20 cellular contexts compared by ENCODE assay signal in genomic region chr10:293636-294035, GRCh38.
DNase-seq lines count a peak whose midpoint lies in the region; ATAC-seq, FAIRE-seq and TF ChIP-seq lines count a peak whose summit lies in the region.
"Had no signal": no experiment of that assay in that cellular context is flagged by ENCODE, and none has a peak within 500 bp of the region (broad histone marks: within the 10 kb centered on the region; RNA-seq: fewer than 3 reads in every experiment).

No MANE protein-coding gene starts in this region.

- H3K4me1 ChIP-seq in transverse colon: peaks cover 0 to 6% (median 2%) of the 10 kb centered on the region in 4 donors
- no peaks in the 10 kb centered on the region for H3K4me1 ChIP-seq in GM23338 (ENCODE audit: insufficient read depth)
- H3K4me1 ChIP-seq: SJCRH30 had no signal

- FAIRE-seq in GM12891 (lab: Jason Lieb, UNC): peak; percentile 31
- FAIRE-seq: GM12892, GM18507, H1 had no signal

- no peaks in the 10 kb centered on the region for H3K79me2 ChIP-seq in GM23338 (replicated peaks; ENCODE audit: insufficient read depth)

- H2AFZ ChIP-seq in GM23338: no peak overlapping the region

- peaks cover 21% of the 10 kb centered on the region for H3K4me1 Mint-ChIP-seq in central memory CD8-positive, alpha-beta T cell
- H3K4me1 Mint-ChIP-seq in GM23338: no peaks in the 10 kb centered on the region; the same call in 2 of the 3 replicates

- DNase-seq in GM12891 (ENCODE audit: insufficient read length, low spot score) (no peak), myocyte (ENCODE audit: low read depth) (peak; percentile 53), hepatic stellate cell (ENCODE audit: low spot score) (no peak), transverse colon (no peak), RPMI8226 (no peak), GM23338 (ENCODE audit: low spot score) (no peak)
- no peak for DNase-seq in central memory CD8-positive, alpha-beta T cell (ENCODE audit: low spot score in 2 of 2)
- DNase-seq: ACHN, DMS153, KBM-7, NCI-H1105, NCI-H1694, NCI-H2081 treated with DMSO at 0.1 percent for 48 hours, NCI-H2227 treated with DMSO at 0.1 percent for 48 hours, NCI-H510A treated with DMSO at 0.1 percent for 48 hours, NCI-H82, SJCRH30 had no signal

- TF ChIP-seq CTCF in transverse colon (IDR thresholded peaks at IDR 0.05) (no peak), GM23338 (conservative IDR thresholded peaks at IDR 0.05; ENCODE audit: low read depth in 2 of 2) (no peak)

- H3K27me3 ChIP-seq in transverse colon (no peaks in the 10 kb centered on the region), GM23338 (ENCODE audit: insufficient read depth) (no peaks in the 10 kb centered on the region)
- H3K27me3 ChIP-seq: SJCRH30 had no signal

- no peaks in the 10 kb centered on the region for H3K9me3 ChIP-seq in transverse colon
- H3K9me3 ChIP-seq: SJCRH30 had no signal

- H3K27me3 Mint-ChIP-seq in central memory CD8-positive, alpha-beta T cell: no peaks in the 10 kb centered on the region
- H3K27me3 Mint-ChIP-seq in GM23338 (ENCODE audit: insufficient read depth, low read depth, poor library complexity): peaks cover 11% of the 10 kb centered on the region

- no peak overlapping the region for H3K27ac ChIP-seq in transverse colon
- no peak overlapping the region for H3K27ac ChIP-seq in GM23338 (ENCODE audit: low read depth)
- H3K27ac ChIP-seq: SJCRH30 had no signal

- no peaks in the 10 kb centered on the region for H3F3A ChIP-seq in GM23338 (replicated peaks; ENCODE audit: low read depth)

- no peaks in the 10 kb centered on the region for H4K20me1 ChIP-seq in GM23338 (replicated peaks; ENCODE audit: insufficient read depth)

- in situ Hi-C loops in transverse colon (cut with MboI; ENCODE audit: low pct_ligation_motif_present in 1 of 4, low pct_unique_long_range_greater_than_20kb in 1 of 4, low sequenced_read_pairs in 3 of 4): no loop called here

- no peak overlapping the region for H3K4me3 Mint-ChIP-seq in central memory CD8-positive, alpha-beta T cell
- no peak overlapping the region for H3K4me3 Mint-ChIP-seq in GM23338

- 73 to 79% methylated on average over 4 of the region's 4 CpGs for WGBS in transverse colon (ENCODE audit: low coverage in 1 of 2), 2 donors

- no peaks in the 10 kb centered on the region for H3K9me2 ChIP-seq in GM23338 (ENCODE audit: insufficient read depth)

- no peak for ATAC-seq in central memory CD8-positive, alpha-beta T cell (replicated peaks; ENCODE audit: extremely low read depth, poor library complexity, severe bottlenecking)
- ATAC-seq in GM23338: no peak

- H3K9me3 Mint-ChIP-seq in central memory CD8-positive, alpha-beta T cell: no peaks in the 10 kb centered on the region
- no peaks in the 10 kb centered on the region for H3K9me3 Mint-ChIP-seq in GM23338

- TF ChIP-seq POLR2A in GM12891 (IDR thresholded peaks at IDR 0.05; ENCODE audit: low read depth, low read length): no peak
- TF ChIP-seq POLR2A in transverse colon (IDR thresholded peaks at IDR 0.05): no peak

- peaks cover 8% of the 10 kb centered on the region for H3K36me3 Mint-ChIP-seq in central memory CD8-positive, alpha-beta T cell (ENCODE audit: insufficient read depth)
- H3K36me3 Mint-ChIP-seq in GM23338 (ENCODE audit: low read depth): no peaks in the 10 kb centered on the region

- H3K4me3 ChIP-seq in transverse colon: no peak overlapping the region
- H3K4me3 ChIP-seq in GM23338: no peak overlapping the region
- H3K4me3 ChIP-seq: SJCRH30 had no signal

- peak overlapping the region; percentile 38 for H3K27ac Mint-ChIP-seq in central memory CD8-positive, alpha-beta T cell (ENCODE audit: low read depth)
- no peak overlapping the region for H3K27ac Mint-ChIP-seq in GM23338

- intact Hi-C loops in transverse colon (cut with DNase I; ENCODE audit: low total_unique reads): loop anchor here (5.0 kb wide), 1 partner anchor 939 kb away; no protein-coding TSS in a partner anchor

- no peaks in the 10 kb centered on the region for H3K36me3 ChIP-seq in transverse colon
- H3K36me3 ChIP-seq in GM23338 (ENCODE audit: insufficient read depth): no peaks in the 10 kb centered on the region
- H3K36me3 ChIP-seq: SJCRH30 had no signal

- no peak overlapping the region for H3K4me2 ChIP-seq in GM23338

- no peak for TF ChIP-seq EP300 in transverse colon (IDR thresholded peaks at IDR 0.05; ENCODE audit: low read depth)

TF ChIP-seq in GM12891, 5 proteins besides CTCF, POLR2A, EP300 and RAD21:
- TF ChIP-seq POU2F2 (IDR thresholded peaks at IDR 0.05; ENCODE audit: low read depth, low read length): no peak
- no peak for TF ChIP-seq SPI1 (IDR thresholded peaks at IDR 0.05; ENCODE audit: low read depth, low read length)
- no peak for TF ChIP-seq TAF1 (IDR thresholded peaks at IDR 0.05; ENCODE audit: low read depth, low read length)
- TF ChIP-seq POLR2AphosphoS5 (IDR thresholded peaks at IDR 0.05; ENCODE audit: low read depth, low read length): no peak
- no peak for TF ChIP-seq PAX5 (IDR thresholded peaks at IDR 0.05; ENCODE audit: insufficient read depth, low read length, severe bottlenecking)

TF ChIP-seq in GM23338, 12 proteins besides CTCF, POLR2A, EP300 and RAD21:
- no peak for TF ChIP-seq JUNB (IDR thresholded peaks at IDR 0.05; ENCODE audit: unreplicated experiment)
- no peak for TF ChIP-seq EZH2 (IDR thresholded peaks at IDR 0.05; ENCODE audit: low read depth, unreplicated experiment)
